ENCODE assay signal across 20 cellular contexts in the genomic region with DNA sequence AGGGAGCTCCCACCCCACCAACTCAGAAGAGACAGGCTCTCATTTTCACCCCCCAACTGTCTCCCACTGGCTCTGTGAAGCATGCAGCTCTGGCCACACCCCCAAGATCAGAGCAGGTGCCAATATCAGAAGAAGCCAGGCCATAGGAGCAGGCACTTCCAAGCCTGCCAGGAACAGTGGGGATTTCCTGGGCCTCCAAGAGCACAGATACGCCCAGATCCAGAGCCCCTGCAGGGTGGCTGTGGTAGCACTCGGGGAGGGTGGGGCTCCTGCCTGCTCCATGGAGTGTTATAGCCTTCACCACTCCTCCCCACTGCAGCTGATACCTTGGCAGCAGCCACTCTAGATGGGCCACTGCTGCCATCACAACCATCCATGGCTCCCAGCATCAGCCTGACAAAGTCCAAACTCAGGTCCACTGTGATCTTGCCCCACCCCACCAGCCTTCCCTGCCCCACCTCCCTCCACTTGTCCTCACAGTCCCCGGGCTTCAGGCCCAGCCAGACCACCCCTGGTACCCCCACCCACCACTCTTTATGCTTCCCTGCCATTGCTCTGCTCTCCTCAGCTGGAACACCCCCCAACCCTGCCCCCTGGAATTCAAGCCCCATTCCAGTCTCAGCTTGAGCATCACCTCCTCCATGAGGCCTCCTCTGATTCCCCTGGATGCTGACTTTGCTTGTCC.
"Had no signal": no experiment of that assay in that cellular context is flagged by ENCODE, and none has a peak within 500 bp of the region (broad histone marks: within the 10 kb centered on the region; RNA-seq: fewer than 3 reads in every experiment).

No MANE protein-coding gene starts in this region.

- H3K27ac Mint-ChIP-seq: memory B cell; naive thymus-derived CD8-positive, alpha-beta T cell; T-helper 2 cell treated with Interferon-gamma antibody and Interleukin-4, amounts not matched to agents 5 μg/mL and 100 μg/mL, for 36 hours had no signal

- ATAC-seq: activated CD4-positive, CD25-positive, alpha-beta regulatory T cell treated with anti-CD3 and anti-CD28 coated beads, Interleukin-2, amount 50 U/mL, for 24 hours; naive thymus-derived CD8-positive, alpha-beta T cell had no signal

- H3K9me3 ChIP-seq: adrenal gland, left ventricle myocardium inferior, tibial artery, vagina had no signal

- H3K9me3 Mint-ChIP-seq: activated naive CD4-positive, alpha-beta T cell treated with anti-CD3 and anti-CD28 coated beads, Interleukin-2, amount 50 U/mL, for 24 hours; T-helper 2 cell treated with Interferon-gamma antibody and Interleukin-4, amounts not matched to agents 5 μg/mL and 100 μg/mL, for 36 hours had no signal

- DNase-seq: activated CD4-positive, alpha-beta T cell treated with anti-CD3 and anti-CD28 coated beads, Interleukin-2, amount 50 U/mL, for 1 hour; activated effector memory CD4-positive, alpha-beta T cell treated with anti-CD3 and anti-CD28 coated beads, Interleukin-2, amount 50 U/mL, for 16 hours; activated T-cell treated with anti-CD3 and anti-CD28 coated beads, Interleukin-2, amount 50 U/mL, for 48 hours; effector CD4-positive, alpha-beta T cell; foreskin fibroblast; hypothalamus; left ventricle myocardium inferior; naive thymus-derived CD8-positive, alpha-beta T cell; posterior cingulate gyrus; retina; stimulated activated CD4-positive, alpha-beta T cell treated with anti-CD3 and anti-CD28 coated beads, Interleukin-2, amount 100 ng/mL, for 48 hours; stimulated activated naive CD4-positive, alpha-beta T cell had no signal

- H3K27me3 ChIP-seq: vagina had no signal

- H3K27ac ChIP-seq: adrenal gland, left ventricle myocardium inferior, tibial artery, vagina had no signal

- FAIRE-seq: endothelial cell of umbilical vein had no signal

- H3K4me1 ChIP-seq: adrenal gland, left ventricle myocardium inferior, tibial artery, vagina had no signal

- H3K4me1 Mint-ChIP-seq: activated naive CD4-positive, alpha-beta T cell treated with anti-CD3 and anti-CD28 coated beads, Interleukin-2, amount 50 U/mL, for 24 hours; memory B cell had no signal

- H3K4me3 Mint-ChIP-seq: activated naive CD4-positive, alpha-beta T cell treated with anti-CD3 and anti-CD28 coated beads, Interleukin-2, amount 50 U/mL, for 24 hours; memory B cell; naive thymus-derived CD8-positive, alpha-beta T cell; T-helper 2 cell treated with Interferon-gamma antibody and Interleukin-4, amounts not matched to agents 5 μg/mL and 100 μg/mL, for 36 hours had no signal

- H3K4me3 ChIP-seq: adrenal gland, left ventricle myocardium inferior, tibial artery, vagina had no signal

- H3K36me3 ChIP-seq: adrenal gland, left ventricle myocardium inferior, tibial artery, vagina had no signal

- H3K36me3 Mint-ChIP-seq: activated naive CD4-positive, alpha-beta T cell treated with anti-CD3 and anti-CD28 coated beads, Interleukin-2, amount 50 U/mL, for 24 hours; memory B cell had no signal
